In genomic region chr5:96565843-96566242, GRCh38 we compare ENCODE assay signal across 8 cellular contexts.
A peak's percentile ranks its signal among the peaks of the same experiment; 100 is the strongest.
DNase-seq lines count a peak whose midpoint lies in the region; ATAC-seq lines count a peak whose summit lies in the region.

No MANE protein-coding gene starts in this region.

- no peaks in the 10 kb centered on the region for H3K9me3 ChIP-seq in endocrine pancreas (ENCODE audit: control insufficient read depth, low read length)

- peaks cover 6% of the 10 kb centered on the region for H3K4me1 ChIP-seq in endocrine pancreas (ENCODE audit: control insufficient read depth, insufficient read depth, low read length)

- peak overlapping the region; percentile 13 for H3K9ac ChIP-seq in endocrine pancreas (ENCODE audit: control insufficient read depth, insufficient read depth, low read length)

- no peaks in the 10 kb centered on the region for H3K27me3 ChIP-seq in endocrine pancreas (ENCODE audit: control insufficient read depth, insufficient read depth, low read length)

- ATAC-seq in GM19452 (IDR thresholded peaks at IDR 0.05; ENCODE audit: unreplicated experiment) = peak; percentile 71

- H3K36me3 ChIP-seq in endocrine pancreas (ENCODE audit: control insufficient read depth, insufficient read depth, low read length) = no peaks in the 10 kb centered on the region

- H3K4me3 ChIP-seq in endocrine pancreas (ENCODE audit: control insufficient read depth, insufficient read depth, low read length) = peak overlapping the region; percentile 24

- DNase-seq in AG20443 (ENCODE audit: low spot score) = peak; percentile 75
- DNase-seq in NCI-H1105 treated with DMSO at 0.1 percent for 48 hours (lab: John Stamatoyannopoulos, UW) = peak; percentile 12
- no peak for DNase-seq in germinal center (ENCODE audit: low spot score)
- no peak for DNase-seq in 8988T
- no peak for DNase-seq in GM19240 (ENCODE audit: insufficient read length, low spot score)
- DNase-seq in COLO668 (lab: John Stamatoyannopoulos, UW; ENCODE audit: unreplicated experiment) = no peak

Comparison
In these comparisons a context has a peak if more than half of its experiments do, and no peak if none do; other contexts are left out.
1. DNase-seq: peak in AG20443 (single experiment) and NCI-H1105 treated with DMSO at 0.1 percent for 48 hours (single experiment); none in germinal center (single experiment), 8988T (single experiment), GM19240 (single experiment) and COLO668 (single experiment).